ENCODE assay signal across 9 cellular contexts in the genomic region with DNA sequence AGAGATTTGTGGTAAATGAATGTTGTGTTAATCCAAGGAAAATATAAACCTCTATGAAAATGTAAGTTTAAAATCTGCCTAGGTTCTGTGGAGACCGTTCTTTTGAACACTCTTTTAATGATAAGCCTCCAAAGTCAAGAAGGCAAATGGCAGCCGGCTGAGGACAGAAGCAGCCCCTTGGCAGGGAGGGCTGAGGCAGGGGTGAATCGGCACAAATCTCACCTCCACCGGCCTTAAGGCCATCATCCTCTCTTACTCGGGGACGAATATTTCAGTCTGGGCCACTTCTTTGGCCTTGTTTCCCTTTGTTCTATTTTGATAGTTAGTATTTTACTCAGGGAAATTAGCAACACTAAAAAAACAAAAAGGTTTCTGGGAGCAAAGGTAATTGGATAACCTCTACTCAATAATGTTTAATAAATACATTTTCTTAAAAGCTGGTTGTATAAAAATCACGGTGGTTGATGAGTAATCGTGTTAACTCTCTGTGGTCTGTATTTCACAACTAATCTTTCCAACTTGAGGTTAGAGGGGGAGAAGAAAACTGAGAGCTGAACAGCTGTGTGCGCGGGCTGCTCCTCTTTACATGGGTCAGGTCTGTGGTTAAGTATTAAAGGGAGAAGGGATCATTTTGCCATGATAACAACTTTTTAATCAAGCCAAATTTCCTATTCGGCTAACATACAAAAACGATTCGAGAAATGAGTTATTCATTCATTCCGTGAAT. TPM values are rescaled to one million over a fixed set of nuclear protein-coding genes. Genes with fewer than 3 reads are reported as not detected.
DNase-seq lines count a peak whose midpoint lies in the region; ATAC-seq, FAIRE-seq and TF ChIP-seq lines count a peak whose summit lies in the region.
"Had no signal": no experiment of that assay in that cellular context is flagged by ENCODE, and none has a peak within 500 bp of the region (broad histone marks: within the 10 kb centered on the region; RNA-seq: fewer than 3 reads in every experiment).

No MANE protein-coding gene starts in this region.

- DNase-seq in EH (ENCODE audit: low read depth) (peak; percentile 77), epithelial cell of esophagus (ENCODE audit: low read depth) (peak; percentile 67), Peyer's patch (no peak), G401 (ENCODE audit: low spot score) (no peak), D721Med (ENCODE audit: insufficient read length, low spot score) (no peak)
- DNase-seq in activated effector memory CD4-positive, alpha-beta T cell treated with Interleukin-2 at 50 U/mL for 16 hours, result no peak

- H3K4me2 ChIP-seq in KMS-11, result peak overlapping the region; percentile 84

- H3K4me1 ChIP-seq in KMS-11 (ENCODE audit: low read depth, poor library complexity, severe bottlenecking) (peaks cover 59% of the 10 kb centered on the region), Peyer's patch (peaks cover 0 to 17% (median 3%) of the 10 kb centered on the region in 4 donors)

- peak overlapping the region; percentile 98 for H3K27ac ChIP-seq in KMS-11
- H3K27ac ChIP-seq in Peyer's patch, result no peak overlapping the region

- H2AFZ ChIP-seq in KMS-11 (ENCODE audit: low read depth), result no peak overlapping the region

- H3K9ac ChIP-seq in KMS-11, result peak overlapping the region; percentile 70

- TF ChIP-seq CTCF in KMS-11 (conservative IDR thresholded peaks at IDR 0.05; ENCODE audit: low read depth, low read length), result no peak
- no peak for TF ChIP-seq CTCF in epithelial cell of esophagus (IDR thresholded peaks at IDR 0.05; ENCODE audit: insufficient read depth, low read depth, low read length, missing control alignments)
- no peak for TF ChIP-seq CTCF in Peyer's patch (IDR thresholded peaks at IDR 0.05)
- TF ChIP-seq CTCF in D721Med (IDR thresholded peaks at IDR 0.05; ENCODE audit: insufficient read depth, missing control alignments), result no peak

- in situ Hi-C loops in G401 (cut with HindIII; ENCODE audit: low sequenced_read_pairs), result no loop called here

- no peak for FAIRE-seq in D721Med (lab: Jason Lieb, UNC)
- FAIRE-seq: endothelial cell of umbilical vein had no signal

- no peak for TF ChIP-seq POLR2A in Peyer's patch (IDR thresholded peaks at IDR 0.05)

- H3K9me3 ChIP-seq in Peyer's patch, result no peaks in the 10 kb centered on the region

- H3K36me3 ChIP-seq in KMS-11 (ENCODE audit: insufficient read depth) (no peaks in the 10 kb centered on the region), Peyer's patch (peaks cover 0 to 26% (median 0%) of the 10 kb centered on the region in 3 donors)

- ATAC-seq in GM21529 (IDR thresholded peaks at IDR 0.05; ENCODE audit: unreplicated experiment), result peak; percentile 87

- H3K27me3 ChIP-seq in KMS-11 (ENCODE audit: insufficient read depth, low read depth) (no peaks in the 10 kb centered on the region), Peyer's patch (no peaks in the 10 kb centered on the region)

- no peak overlapping the region for H3K4me3 ChIP-seq in KMS-11 (IDR thresholded peaks at IDR 0.05; ENCODE audit: insufficient read depth, low read depth, low read length)
- H3K4me3 ChIP-seq in epithelial cell of esophagus (ENCODE audit: low read length), result no peak overlapping the region
- no peak overlapping the region for H3K4me3 ChIP-seq in Peyer's patch

- no peaks in the 10 kb centered on the region for H4K20me1 ChIP-seq in KMS-11 (ENCODE audit: insufficient read depth)

- H3K79me2 ChIP-seq in KMS-11 (ENCODE audit: insufficient read depth, low read depth), result no peaks in the 10 kb centered on the region; the same call in 1 of the 2 replicates

RNA-seq across cellular contexts. Expression of gene LGMN, which starts 18.6 kb away (rescaled TPM):
- 100 to 1,000 TPM in 1 of 4 donors, 10 to 100 TPM in 3; 16.5 to 108 (median 82.5) TPM for total RNA-seq in Peyer's patch
- 51.2 and 80.3 TPM in 2 replicates for total RNA-seq in G401 (2014; rRNA removed; shearing (Covaris generic))

Comparison
In these comparisons a context has a peak if more than half of its experiments do, and no peak if none do; other contexts are left out.
1. DNase-seq: peak in EH (single experiment) and epithelial cell of esophagus (single experiment); none in Peyer's patch (0 of 3), G401 (single experiment), D721Med (single experiment) and activated effector memory CD4-positive, alpha-beta T cell treated with Interleukin-2 at 50 U/mL for 16 hours (single experiment).